ENCODE assay signal across 19 cellular contexts in the genomic region with DNA sequence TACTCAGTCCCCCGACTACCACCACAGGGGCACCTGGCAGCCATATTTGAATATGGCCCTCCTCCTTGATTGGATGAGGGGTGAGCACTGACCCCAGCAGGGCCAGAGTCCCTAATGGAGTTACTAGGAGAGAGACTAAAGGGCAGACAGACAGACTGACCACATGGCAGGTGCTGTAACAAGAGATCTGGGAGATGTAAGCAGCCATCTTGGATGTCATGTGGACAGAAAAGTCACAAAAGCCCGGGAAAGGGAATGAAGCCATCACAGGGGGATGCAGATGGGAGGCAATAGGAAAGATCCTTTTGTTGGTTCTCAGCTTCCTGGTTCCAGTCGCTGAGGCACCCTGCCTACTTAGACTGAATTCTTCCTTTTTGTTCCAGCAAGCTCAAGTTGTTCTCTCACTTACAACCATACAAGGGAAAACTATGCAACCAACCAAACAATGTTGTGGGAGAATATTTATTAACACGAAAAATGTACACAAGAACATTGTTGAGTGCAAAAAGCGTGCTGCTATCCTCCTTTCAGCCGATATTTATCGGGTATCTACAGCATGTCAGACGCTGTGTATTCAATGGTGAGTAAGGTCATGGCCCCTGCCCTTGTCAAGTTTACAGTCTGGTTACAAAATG.
"Had no signal": no experiment of that assay in that cellular context is flagged by ENCODE, and none has a peak within 500 bp of the region (broad histone marks: within the 10 kb centered on the region; RNA-seq: fewer than 3 reads in every experiment).

No MANE protein-coding gene starts in this region.

- H3K27me3 ChIP-seq: cardiac muscle cell, ovary, tibial artery had no signal

- DNase-seq: activated B cell treated with CpG ODN at 0.5 μM for 24 hours; activated CD4-positive, alpha-beta memory T cell treated with anti-CD3 and anti-CD28 coated beads, Interleukin-2, amount 10 ng/mL, durations not matched to agents 7 days and 5 days; activated CD4-positive, alpha-beta T cell treated with anti-CD3 and anti-CD28 coated beads for 48 hours; activated CD8-positive, alpha-beta memory T cell treated with anti-CD3 and anti-CD28 coated beads, Interleukin-2, amount 10 ng/mL, durations not matched to agents 7 days and 5 days; activated naive CD4-positive, alpha-beta T cell; activated naive CD8-positive, alpha-beta T cell treated with anti-CD3 and anti-CD28 coated beads, Interleukin-2, amount 10 ng/mL, durations not matched to agents 7 days and 5 days; amygdala; effector CD8-positive, alpha-beta T cell; foreskin fibroblast; hypothalamus; islet precursor cell; lower lobe of right lung; ovary; stimulated activated CD4-positive, alpha-beta T cell treated with anti-CD3 and anti-CD28 coated beads, Interleukin-4, amount 100 ng/mL, for 24 hours; stimulated activated naive B cell treated with anti-CD40 and anti-IgM and Interleukin-4, amounts not matched to agents 10 μg/mL and 1 μg/mL and 100 μg/mL, for 72 hours; tibial artery had no signal

- H3K27ac ChIP-seq: cardiac muscle cell, lower lobe of right lung, SK-N-MC, tibial artery had no signal

- H3K4me3 ChIP-seq: cardiac muscle cell, lower lobe of right lung, ovary, SK-N-MC, tibial artery had no signal

- H3K4me1 ChIP-seq: tibial artery had no signal

- H3K9me3 ChIP-seq: lower lobe of right lung, ovary, tibial artery had no signal

- H3K36me3 ChIP-seq: cardiac muscle cell, lower lobe of right lung, ovary, tibial artery had no signal

- ATAC-seq: activated CD8-positive, alpha-beta memory T cell treated with anti-CD3 and anti-CD28 coated beads, Interleukin-2, amount 10 ng/mL, durations not matched to agents 7 days and 5 days; lower lobe of right lung; sciatic nerve; stimulated activated naive B cell treated with anti-CD40 and anti-IgM and Interleukin-4, amounts not matched to agents 10 μg/mL and 1 μg/mL and 100 μg/mL, for 72 hours had no signal
